ENCODE assay signal across 8 cellular contexts in the genomic region with DNA sequence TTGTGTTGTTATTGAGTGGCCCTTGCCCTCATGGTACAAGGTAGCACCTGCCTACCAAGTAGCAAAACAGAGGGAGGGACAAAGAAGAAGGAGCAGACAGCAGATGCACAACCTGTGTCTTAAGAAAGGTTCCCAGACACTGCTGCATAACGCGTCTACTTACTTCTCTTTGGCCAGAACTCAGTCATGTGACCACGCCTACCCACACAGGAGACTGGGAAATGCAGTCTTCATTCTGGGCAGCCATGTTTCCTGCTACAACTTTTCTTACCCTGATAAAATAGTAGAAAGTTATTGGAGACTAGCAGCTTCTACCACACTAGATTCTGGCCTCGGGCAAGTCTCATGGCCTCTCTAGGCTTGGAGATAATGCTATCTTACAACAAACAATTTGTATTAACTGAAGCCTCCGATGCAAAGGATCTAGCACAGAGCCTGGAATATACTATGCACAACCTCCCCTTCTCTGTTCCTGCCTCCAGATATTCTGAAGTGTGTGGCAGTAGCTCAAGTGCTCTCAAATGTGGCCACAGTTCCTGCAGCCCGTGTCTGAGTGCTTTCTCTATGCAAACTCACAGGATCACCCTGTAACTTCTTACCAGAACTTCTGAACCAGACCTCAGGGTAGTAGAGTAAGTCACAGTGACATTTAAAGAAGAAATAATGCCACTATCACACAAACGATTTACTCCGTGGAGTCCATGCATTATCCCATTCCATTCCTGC. TPM values are rescaled to one million over a fixed set of nuclear protein-coding genes. Genes with fewer than 3 reads are reported as not detected.
DNase-seq lines count a peak whose midpoint lies in the region; ATAC-seq, FAIRE-seq and TF ChIP-seq lines count a peak whose summit lies in the region.

No MANE protein-coding gene starts in this region.

- no peak for TF ChIP-seq POLR2A in endothelial cell of umbilical vein (IDR thresholded peaks at IDR 0.05; ENCODE audit: low read depth, low read length)

- H3K4me3 ChIP-seq in cardiac muscle cell (no peak overlapping the region), endothelial cell of umbilical vein (replicated peaks in 1 of 3; ENCODE audit: insufficient read depth in 1 of 3, low read depth in 1 of 3, low read length in 3 of 3) (no peak overlapping the region), neural progenitor cell (no peak overlapping the region), MG63 (no peak overlapping the region)

- CTCF ChIA-PET in activated CD4-positive, alpha-beta T cell treated with anti-CD3 and anti-CD28 coated beads, Interleukin-2, amount 10 ng/mL, durations not matched to agents 7 days and 5 days (lab: Charles Lee), result interaction anchor here (1.1 to 7.3 kb wide), 9 partner anchors 15 to 231 kb away, joined by 3 to 299 read pairs (median 58); a partner anchor contains a TSS
- CTCF ChIA-PET in endothelial cell of umbilical vein (lab: Charles Lee), result interaction anchor here (0.9 to 19.8 kb wide), 5 partner anchors 55 to 407 kb away, joined by 3 to 1014 read pairs (median 63); no protein-coding TSS in a partner anchor

- TF ChIP-seq CTCF in cardiac muscle cell (IDR thresholded peaks at IDR 0.05; ENCODE audit: low read depth, low read length), result no peak
- no peak for TF ChIP-seq CTCF in endothelial cell of umbilical vein (IDR thresholded peaks at IDR 0.05; ENCODE audit: extremely low read depth in 1 of 2, insufficient read depth in 1 of 2, low read depth in 1 of 2, low read length in 2 of 2)
- TF ChIP-seq CTCF in neural progenitor cell (IDR thresholded peaks at IDR 0.05), result no peak

- H3K4me3 Mint-ChIP-seq in activated CD4-positive, alpha-beta T cell treated with anti-CD3 and anti-CD28 coated beads, Interleukin-2, amount 10 ng/mL, durations not matched to agents 7 days and 5 days, result no peak overlapping the region
- H3K4me3 Mint-ChIP-seq in neural progenitor cell, result peak overlapping the region; percentile 41

- H3K27ac Mint-ChIP-seq in activated CD4-positive, alpha-beta T cell treated with anti-CD3 and anti-CD28 coated beads, Interleukin-2, amount 10 ng/mL, durations not matched to agents 7 days and 5 days, result peak overlapping the region; percentile 80
- no peak overlapping the region for H3K27ac Mint-ChIP-seq in neural progenitor cell

- H3K9me3 ChIP-seq in cardiac muscle cell (ENCODE audit: low read depth) (no peaks in the 10 kb centered on the region), endothelial cell of umbilical vein (replicated peaks; ENCODE audit: control insufficient read depth, insufficient read depth, low read length) (no peaks in the 10 kb centered on the region), neural progenitor cell (ENCODE audit: low read depth) (no peaks in the 10 kb centered on the region), MG63 (no peaks in the 10 kb centered on the region)

- H3K9me1 ChIP-seq in endothelial cell of umbilical vein (replicated peaks; ENCODE audit: control insufficient read depth, extremely low read depth, insufficient read depth, low read length), result no peaks in the 10 kb centered on the region

- H3K4me2 ChIP-seq in endothelial cell of umbilical vein (ENCODE audit: insufficient read depth, low read length) (no peak overlapping the region), neural progenitor cell (no peak overlapping the region)

- intact Hi-C loops in Right ventricle myocardium inferior (cut with DNase I) (loop anchor here (1.0 to 10.0 kb wide), 3 partner anchors 56 to 354 kb away; a partner anchor contains a TSS), endothelial cell of umbilical vein (cut with micrococcal nuclease) (no loop called here)

- dilution Hi-C loops in endothelial cell of umbilical vein (cut with MboI; ENCODE audit: extremely low pct_ligation_motif_present, low sequenced_read_pairs), result no loop called here

- peak; percentile 98 for FAIRE-seq in endothelial cell of umbilical vein (lab: Jason Lieb, UNC)

- no peaks in the 10 kb centered on the region for H3K27me3 ChIP-seq in cardiac muscle cell
- no peaks in the 10 kb centered on the region for H3K27me3 ChIP-seq in endothelial cell of umbilical vein (ENCODE audit: control insufficient read depth in 2 of 2, insufficient read depth in 2 of 2, low read length in 2 of 2)
- peaks cover 19% of the 10 kb centered on the region for H3K27me3 ChIP-seq in neural progenitor cell
- H3K27me3 ChIP-seq in MG63, result no peaks in the 10 kb centered on the region; the same call in 1 of the 2 replicates

- H3F3A ChIP-seq in neural progenitor cell (ENCODE audit: low read depth), result peaks cover 10% of the 10 kb centered on the region

- no peak overlapping the region for H3K27ac ChIP-seq in cardiac muscle cell
- H3K27ac ChIP-seq in endothelial cell of umbilical vein (ENCODE audit: insufficient read depth, low read depth, low read length), result no peak overlapping the region
- H3K27ac ChIP-seq in neural progenitor cell, result no peak overlapping the region

- no peaks in the 10 kb centered on the region for H3K36me3 Mint-ChIP-seq in activated CD4-positive, alpha-beta T cell treated with anti-CD3 and anti-CD28 coated beads, Interleukin-2, amount 10 ng/mL, durations not matched to agents 7 days and 5 days (ENCODE audit: low read depth)
- no peaks in the 10 kb centered on the region for H3K36me3 Mint-ChIP-seq in neural progenitor cell

- H3K27me3 Mint-ChIP-seq in activated CD4-positive, alpha-beta T cell treated with anti-CD3 and anti-CD28 coated beads, Interleukin-2, amount 10 ng/mL, durations not matched to agents 7 days and 5 days, result no peaks in the 10 kb centered on the region
- H3K27me3 Mint-ChIP-seq in neural progenitor cell (ENCODE audit: insufficient read depth, low read depth), result peaks cover 5% of the 10 kb centered on the region

- no peaks in the 10 kb centered on the region for H3K9me3 Mint-ChIP-seq in activated CD4-positive, alpha-beta T cell treated with anti-CD3 and anti-CD28 coated beads, Interleukin-2, amount 10 ng/mL, durations not matched to agents 7 days and 5 days
- H3K9me3 Mint-ChIP-seq in neural progenitor cell, result no peaks in the 10 kb centered on the region

- peaks cover 15% of the 10 kb centered on the region for H3K4me1 ChIP-seq in cardiac muscle cell (ENCODE audit: low read depth)
- H3K4me1 ChIP-seq in endothelial cell of umbilical vein (ENCODE audit: control insufficient read depth, extremely low read depth, insufficient read depth, low read length), result peaks cover 9% of the 10 kb centered on the region
- peaks cover 18% of the 10 kb centered on the region for H3K4me1 ChIP-seq in neural progenitor cell

- ATAC-seq in Right ventricle myocardium inferior, result no peak

- POLR2A ChIA-PET in activated CD4-positive, alpha-beta T cell treated with anti-CD3 and anti-CD28 coated beads, Interleukin-2, amount 10 ng/mL, durations not matched to agents 7 days and 5 days (lab: Charles Lee), result no interaction called here
- POLR2A ChIA-PET in endothelial cell of umbilical vein (lab: Charles Lee), result no interaction called here

- H2AFZ ChIP-seq in endothelial cell of umbilical vein (ENCODE audit: low read depth, low read length) (peak overlapping the region; percentile 58), neural progenitor cell (replicated peaks) (peak overlapping the region; percentile 88)

- H3K9ac ChIP-seq in endothelial cell of umbilical vein (replicated peaks; ENCODE audit: extremely low read depth, insufficient read depth, low read length), result no peak overlapping the region
- no peak overlapping the region for H3K9ac ChIP-seq in neural progenitor cell

- H4K20me1 ChIP-seq in endothelial cell of umbilical vein (replicated peaks; ENCODE audit: control insufficient read depth, extremely low read depth, insufficient read depth, low read length) (no peaks in the 10 kb centered on the region), neural progenitor cell (ENCODE audit: low read depth) (no peaks in the 10 kb centered on the region)

- no TSS peak for BruUV-seq in endothelial cell of umbilical vein (replicated peaks; lab: Mats Ljungman, UMichigan)

- peak; percentile 79 to 84 for DNase-seq in cardiac muscle cell (ENCODE audit: low read depth in 1 of 2, low spot score in 1 of 2)
- no peak for DNase-seq in Right ventricle myocardium inferior (ENCODE audit: missing footprints)
- peak; percentile 73 for DNase-seq in NCI-H2171 treated with DMSO at 0.1 percent for 48 hours (lab: John Stamatoyannopoulos, UW)
- peak; percentile 87 for DNase-seq in activated CD4-positive, alpha-beta T cell treated with anti-CD3 and anti-CD28 coated beads, Interleukin-2, amount 10 ng/mL, durations not matched to agents 7 days and 5 days
- peak; percentile 62 for DNase-seq in endothelial cell of umbilical vein (ENCODE audit: low read depth, low spot score)
- peak; percentile 69 for DNase-seq in neural progenitor cell (ENCODE audit: low spot score)
- no peak for DNase-seq in cerebellum (ENCODE audit: low spot score)
- no peak for DNase-seq in MG63

- peaks cover 65% of the 10 kb centered on the region for H3K4me1 Mint-ChIP-seq in activated CD4-positive, alpha-beta T cell treated with anti-CD3 and anti-CD28 coated beads, Interleukin-2, amount 10 ng/mL, durations not matched to agents 7 days and 5 days
- H3K4me1 Mint-ChIP-seq in neural progenitor cell, result peaks cover 37% of the 10 kb centered on the region

- no peaks in the 10 kb centered on the region for H3K36me3 ChIP-seq in cardiac muscle cell
- no peaks in the 10 kb centered on the region for H3K36me3 ChIP-seq in endothelial cell of umbilical vein (ENCODE audit: control insufficient read depth in 2 of 2, extremely low read depth in 1 of 2, insufficient read depth in 2 of 2, low read length in 2 of 2)
- no peaks in the 10 kb centered on the region for H3K36me3 ChIP-seq in neural progenitor cell
- no peaks in the 10 kb centered on the region for H3K36me3 ChIP-seq in MG63

- H3K79me2 ChIP-seq in endothelial cell of umbilical vein (ENCODE audit: control insufficient read depth, insufficient read depth, low read length) (no peaks in the 10 kb centered on the region), neural progenitor cell (ENCODE audit: low read depth) (no peaks in the 10 kb centered on the region)

RNA-seq across cellular contexts. Expression of a gene that starts 34.1 kb away (rescaled TPM):
- total RNA-seq in cardiac muscle cell, result 45.6 and 57.9 TPM in 2 replicates
- polyA plus RNA-seq in cardiac muscle cell, result 64.2 and 66.0 TPM in 2 replicates
- 44.8 TPM for total RNA-seq in Right ventricle myocardium inferior
- total RNA-seq in activated CD4-positive, alpha-beta T cell treated with anti-CD3 and anti-CD28 coated beads, Interleukin-2, amount 10 ng/mL, durations not matched to agents 7 days and 5 days, result 10 to 100 TPM; 73.6 to 82.3 TPM
- 40.3 and 50.1 TPM in 2 replicates for total RNA-seq in endothelial cell of umbilical vein
- 35.6 and 59.0 TPM in 2 replicates for polyA plus RNA-seq in endothelial cell of umbilical vein
- 22.8 and 28.2 TPM in 2 replicates for polyA plus RNA-seq in endothelial cell of umbilical vein (2011; cell fraction: cytosol; rRNA removed)
- 16.8 and 17.3 TPM in 2 replicates for polyA plus RNA-seq in endothelial cell of umbilical vein (2011; cell fraction: nucleus; rRNA removed)
- 26.0 and 27.1 TPM in 2 replicates for polyA plus RNA-seq in endothelial cell of umbilical vein (2012)
- polyA minus RNA-seq in endothelial cell of umbilical vein, result 50.2 and 51.0 TPM in 2 replicates
- polyA minus RNA-seq in endothelial cell of umbilical vein (2011; cell fraction: cytosol; rRNA and poly(A)+ RNA removed), result 11.2 TPM
- 17.3 and 21.6 TPM in 2 replicates for polyA minus RNA-seq in endothelial cell of umbilical vein (2011; cell fraction: nucleus; rRNA and poly(A)+ RNA removed)
- total RNA-seq in neural progenitor cell (ENCODE audit: low replicate concordance), result 26.5 and 47.6 TPM in 2 replicates
- total RNA-seq in cerebellum, result 17.4 TPM
- total RNA-seq in MG63 (2014; rRNA removed; shearing (Covaris generic); ENCODE audit: low replicate concordance), result 0.10 and 2.0 TPM in 2 replicates

RNA-seq across cellular contexts. Expression of a gene that starts 41.7 kb away (rescaled TPM):
- total RNA-seq in cardiac muscle cell, result 0.03 TPM in 1 of 2 replicates, not detected in the other
- polyA plus RNA-seq in cardiac muscle cell, result not detected in 2 replicates
- 0.51 TPM for total RNA-seq in Right ventricle myocardium inferior
- under 1 TPM; 0.30 to 0.42 TPM for total RNA-seq in activated CD4-positive, alpha-beta T cell treated with anti-CD3 and anti-CD28 coated beads, Interleukin-2, amount 10 ng/mL, durations not matched to agents 7 days and 5 days
- total RNA-seq in endothelial cell of umbilical vein, result not detected in 2 replicates
- polyA plus RNA-seq in endothelial cell of umbilical vein, result not detected in 2 replicates
- not detected in 2 replicates for polyA plus RNA-seq in endothelial cell of umbilical vein (2011; cell fraction: cytosol; rRNA removed)
- polyA plus RNA-seq in endothelial cell of umbilical vein (2011; cell fraction: nucleus; rRNA removed), result not detected in 2 replicates
- polyA plus RNA-seq in endothelial cell of umbilical vein (2012), result not detected in 2 replicates
- not detected in 2 replicates for polyA minus RNA-seq in endothelial cell of umbilical vein
- polyA minus RNA-seq in endothelial cell of umbilical vein (2011; cell fraction: cytosol; rRNA and poly(A)+ RNA removed), result not detected
- polyA minus RNA-seq in endothelial cell of umbilical vein (2011; cell fraction: nucleus; rRNA and poly(A)+ RNA removed), result 0.24 TPM in 1 of 2 replicates, not detected in the other
- 0.03 and 0.11 TPM in 2 replicates for total RNA-seq in neural progenitor cell (ENCODE audit: low replicate concordance)
- total RNA-seq in cerebellum, result 1.5 TPM
- not detected in 2 replicates for total RNA-seq in MG63 (2014; rRNA removed; shearing (Covaris generic); ENCODE audit: low replicate concordance)

Comparison
In these comparisons a context has a peak if more than half of its experiments do, and no peak if none do; other contexts are left out.
1. DNase-seq: peak in cardiac muscle cell (2 of 2), NCI-H2171 treated with DMSO at 0.1 percent for 48 hours (single experiment), activated CD4-positive, alpha-beta T cell treated with anti-CD3 and anti-CD28 coated beads, Interleukin-2, amount 10 ng/mL, durations not matched to agents 7 days and 5 days (single experiment), endothelial cell of umbilical vein (single experiment) and neural progenitor cell (single experiment); none in Right ventricle myocardium inferior (single experiment), cerebellum (single experiment) and MG63 (single experiment).